1 cellular context compared by ENCODE assay signal in the genomic region with DNA sequence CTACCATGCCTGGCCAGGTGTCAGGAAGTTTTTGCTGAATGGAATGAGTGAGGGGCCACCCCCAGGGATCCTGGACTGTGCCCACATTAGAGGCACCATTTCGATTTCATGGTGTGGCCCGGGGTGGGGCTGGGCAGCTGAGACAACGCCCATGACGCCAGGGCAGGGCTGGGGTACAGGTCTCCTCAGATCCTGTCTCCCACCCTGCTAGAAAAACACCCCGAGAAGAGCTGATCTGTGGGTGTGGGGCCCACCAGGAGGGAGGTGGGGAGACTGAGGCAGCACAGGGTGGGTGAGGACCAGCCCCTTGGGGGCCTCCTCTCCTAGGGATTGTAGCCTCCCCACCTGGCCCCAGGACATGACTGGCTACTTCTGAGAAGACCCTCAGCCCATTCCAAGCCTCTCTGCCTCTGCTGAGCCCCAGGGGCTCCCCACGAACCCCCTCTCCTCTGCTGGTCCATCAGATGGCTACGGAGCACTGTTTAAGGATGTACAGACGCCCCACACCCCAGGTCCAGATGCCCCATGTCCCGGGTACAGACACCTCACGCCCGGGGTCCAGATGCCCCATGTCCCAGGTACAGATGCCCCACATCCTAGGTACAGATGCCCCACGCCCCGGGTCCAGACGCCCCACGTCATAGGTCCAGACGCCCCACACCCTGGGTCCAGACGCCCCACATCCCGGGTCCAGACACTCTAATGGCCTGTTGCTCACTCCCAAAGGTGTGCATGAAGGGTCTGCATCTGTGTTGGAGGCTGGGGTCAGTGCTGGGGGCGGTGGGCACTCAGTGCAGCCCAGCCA.
TF ChIP-seq lines count a peak whose summit lies in the region.

No MANE protein-coding gene starts in this region.

TF ChIP-seq in SK-N-SH, 30 proteins besides CTCF, POLR2A, EP300 and RAD21:
- TF ChIP-seq MEF2A (IDR thresholded peaks at IDR 0.05; ENCODE audit: borderline replicate concordance, low read depth) (no peak), TEAD4 (IDR thresholded peaks at IDR 0.05; ENCODE audit: borderline replicate concordance, insufficient read depth) (no peak), TAF1 (IDR thresholded peaks at IDR 0.05; ENCODE audit: borderline replicate concordance, low read depth, low read length) (no peak), NRF1 (IDR thresholded peaks at IDR 0.05; ENCODE audit: low read depth, low read length) (no peak), JUND (IDR thresholded peaks at IDR 0.05) (no peak), GABPA (IDR thresholded peaks at IDR 0.05; ENCODE audit: low read depth) (no peak)
- TF ChIP-seq, protein P1, sequence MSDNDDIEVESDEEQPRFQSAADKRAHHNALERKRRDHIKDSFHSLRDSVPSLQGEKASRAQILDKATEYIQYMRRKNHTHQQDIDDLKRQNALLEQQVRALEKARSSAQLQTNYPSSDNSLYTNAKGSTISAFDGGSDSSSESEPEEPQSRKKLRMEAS (IDR thresholded peaks at IDR 0.05; ENCODE audit: low read depth) = no peak
- TF ChIP-seq, protein P2, sequence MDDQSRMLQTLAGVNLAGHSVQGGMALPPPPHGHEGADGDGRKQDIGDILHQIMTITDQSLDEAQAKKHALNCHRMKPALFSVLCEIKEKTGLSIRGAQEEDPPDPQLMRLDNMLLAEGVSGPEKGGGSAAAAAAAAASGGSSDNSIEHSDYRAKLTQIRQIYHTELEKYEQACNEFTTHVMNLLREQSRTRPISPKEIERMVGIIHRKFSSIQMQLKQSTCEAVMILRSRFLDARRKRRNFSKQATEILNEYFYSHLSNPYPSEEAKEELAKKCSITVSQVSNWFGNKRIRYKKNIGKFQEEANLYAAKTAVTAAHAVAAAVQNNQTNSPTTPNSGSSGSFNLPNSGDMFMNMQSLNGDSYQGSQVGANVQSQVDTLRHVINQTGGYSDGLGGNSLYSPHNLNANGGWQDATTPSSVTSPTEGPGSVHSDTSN (IDR thresholded peaks at IDR 0.05) = no peak
TF ChIP-seq in SK-N-SH: peak in this region for 0.
